In the genomic region with DNA sequence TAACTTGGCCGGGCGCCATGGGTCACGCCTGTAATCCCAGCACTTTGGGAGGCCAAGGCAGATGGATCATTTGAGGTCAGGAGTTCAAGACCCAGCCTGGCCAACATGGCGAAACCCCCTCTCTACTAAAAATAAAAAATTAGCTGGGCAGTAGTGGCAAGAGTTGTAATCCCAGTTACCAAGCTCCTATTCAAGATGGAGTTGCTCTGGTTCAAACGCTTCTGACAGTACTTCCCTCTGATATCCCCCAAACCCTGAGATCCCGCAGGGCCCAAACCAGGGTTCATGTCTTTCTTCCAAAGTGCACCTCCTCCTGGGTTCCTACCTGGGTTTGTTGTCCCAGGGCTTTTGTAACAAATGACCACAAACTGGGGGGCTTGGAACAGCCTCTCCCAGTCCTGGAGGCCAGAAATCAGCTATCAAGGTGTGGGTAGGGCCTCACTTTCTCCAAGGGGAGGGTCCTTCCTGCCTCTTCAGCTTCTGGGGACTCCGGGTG, we compare ENCODE assay signal across 12 cellular contexts. TPM values are rescaled to one million over a fixed set of nuclear protein-coding genes. Genes with fewer than 3 reads are reported as not detected.
"Had no signal": no experiment of that assay in that cellular context is flagged by ENCODE, and none has a peak within 500 bp of the region (broad histone marks: within the 10 kb centered on the region; RNA-seq: fewer than 3 reads in every experiment).

No MANE protein-coding gene starts in this region.

- H3K4me2 ChIP-seq: GM23338 had no signal

- H2AFZ ChIP-seq: GM23248, GM23338 had no signal

- H3K36me3 ChIP-seq: HAP-1 had no signal

- H3K27ac ChIP-seq: GM23248 had no signal

- H3K4me3 ChIP-seq: GM23248, GM23338, HAP-1 had no signal

- DNase-seq: GM23248, GOT3, H7, H9, HCEC 1CT, HFFc6 had no signal

- H3K27ac Mint-ChIP-seq: GM23338, H9, HFFc6 had no signal

- H3K4me3 Mint-ChIP-seq: GM23338, H9, HFFc6 had no signal

- H3K9me3 ChIP-seq: HAP-1 had no signal

- FAIRE-seq: H1, H54 had no signal

- ATAC-seq: GM23338, HCT116 had no signal

- H3K4me1 ChIP-seq: HAP-1 had no signal

- H3K9ac ChIP-seq: GM23248 had no signal

- H3K9me3 Mint-ChIP-seq: H9, HFFc6 had no signal

RNA-seq across cellular contexts. Expression of a gene that starts 13.7 kb away (rescaled TPM):
- polyA plus RNA-seq: GM23248 had no signal

RNA-seq across cellular contexts. Expression of a gene that starts 59.5 kb away (rescaled TPM):
- total RNA-seq: GM23248, H1, H4, H7, H9, HFFc6 had no signal
- polyA plus RNA-seq: GM23248, GM23338, H1 had no signal
